Comparison of ENCODE assay signal across 8 cellular contexts in the genomic region with DNA sequence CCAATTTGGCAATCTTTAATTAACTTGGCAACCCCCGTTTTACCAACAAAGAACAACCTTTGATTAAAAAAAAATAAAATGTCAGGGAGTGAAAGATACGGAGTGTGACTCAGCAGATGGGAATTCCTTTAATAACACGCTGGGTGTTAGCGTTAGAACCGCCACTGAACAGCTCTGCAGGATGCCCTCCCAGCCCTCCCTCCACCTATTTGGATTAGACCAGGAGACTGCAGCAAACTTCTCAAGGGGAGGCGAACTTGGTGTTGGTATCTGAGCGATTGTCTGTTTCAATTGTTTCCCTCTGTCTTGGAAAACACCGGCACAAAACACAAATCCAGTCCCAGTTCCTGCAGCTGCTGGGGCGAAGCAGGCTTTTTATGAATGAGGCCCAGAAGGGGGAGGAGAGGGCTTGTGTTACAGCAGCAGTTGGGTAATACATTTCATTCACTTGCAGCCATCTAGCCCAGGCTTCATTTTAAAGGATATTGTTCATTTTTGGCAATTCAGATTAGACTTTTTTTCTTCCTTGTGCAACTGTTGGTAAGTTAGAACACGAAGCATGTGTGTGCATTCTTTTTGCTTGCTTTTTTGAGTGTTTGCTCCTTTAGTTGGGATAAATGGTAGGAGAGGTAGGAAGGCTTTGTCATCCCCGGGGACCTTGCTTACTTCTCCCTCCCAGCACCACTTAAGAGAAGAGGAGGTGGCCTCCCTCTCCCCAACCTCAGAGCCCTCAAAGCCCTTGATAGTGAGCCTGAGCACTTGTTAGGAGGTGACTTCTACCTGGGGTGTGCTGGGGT.
DNase-seq lines count a peak whose midpoint lies in the region; ATAC-seq and TF ChIP-seq lines count a peak whose summit lies in the region.

No MANE protein-coding gene starts in this region.

- no peak for TF ChIP-seq CTCF in astrocyte of the cerebellum (IDR thresholded peaks at IDR 0.05; ENCODE audit: low read depth, low read length, missing control alignments)

- DNase-seq in DMS 273 (lab: John Stamatoyannopoulos, UW; ENCODE audit: unreplicated experiment) (peak; percentile 68), DMS 273 treated with DMSO at 0.1 percent for 48 hours (lab: John Stamatoyannopoulos, UW) (no peak), NCI-H524 (lab: John Stamatoyannopoulos, UW) (peak; percentile 49 to 67), astrocyte of the cerebellum (ENCODE audit: low read depth) (peak; percentile 71), hippocampal formation (lab: John Stamatoyannopoulos, UW) (peak; percentile 76 to 91), retina (peak; percentile 90)

- in situ Hi-C loops in astrocyte of the cerebellum (cut with HindIII; ENCODE audit: low sequenced_read_pairs): no loop called here

- no peak for ATAC-seq in GM21515 (IDR thresholded peaks at IDR 0.05; ENCODE audit: unreplicated experiment)
- ATAC-seq in HG03175 (IDR thresholded peaks at IDR 0.05; ENCODE audit: unreplicated experiment): no peak

- no peak overlapping the region for H3K4me3 ChIP-seq in astrocyte of the cerebellum (ENCODE audit: low read depth, low read length)
